In genomic region chr9:86368871-86369521, GRCh38 we compare ENCODE assay signal across 11 cellular contexts. TPM values are rescaled to one million over a fixed set of nuclear protein-coding genes. Genes with fewer than 3 reads are reported as not detected.
DNase-seq lines count a peak whose midpoint lies in the region; ATAC-seq and TF ChIP-seq lines count a peak whose summit lies in the region.
"Had no signal": no experiment of that assay in that cellular context is flagged by ENCODE, and none has a peak within 500 bp of the region (broad histone marks: within the 10 kb centered on the region; RNA-seq: fewer than 3 reads in every experiment).

No MANE protein-coding gene starts in this region.

- H3K27me3 Mint-ChIP-seq in activated T-cell treated with anti-CD3 and anti-CD28 coated beads, Interleukin-2, amount 50 U/mL, for 72 hours (ENCODE audit: low read depth), result peaks cover 17% of the 10 kb centered on the region

- no peak for TF ChIP-seq CTCF in foreskin keratinocyte (conservative IDR thresholded peaks at IDR 0.05)
- no peak for TF ChIP-seq CTCF in spleen (IDR thresholded peaks at IDR 0.05 in 8 of 11, conservative IDR thresholded peaks at IDR 0.05 in 3 of 11)

- no peak for TF ChIP-seq POLR2A in spleen (IDR thresholded peaks at IDR 0.05)

- no peak overlapping the region for H3K27ac Mint-ChIP-seq in activated T-cell treated with anti-CD3 and anti-CD28 coated beads, Interleukin-2, amount 50 U/mL, for 72 hours
- H3K27ac Mint-ChIP-seq: brain; natural killer cell treated with Interleukin-12 subunit alpha and Interleukin-12 subunit beta and Interleukin-15 and Interleukin-18, amount 100 ng/mL, for 72 hours had no signal

- H3K4me3 ChIP-seq in spleen, result peak overlapping the region in 1 of 8 donors; percentile 15
- H3K4me3 ChIP-seq: heart right ventricle had no signal

- H3K4me1 Mint-ChIP-seq in activated T-cell treated with anti-CD3 and anti-CD28 coated beads, Interleukin-2, amount 50 U/mL, for 72 hours (ENCODE audit: low read depth), result no peaks in the 10 kb centered on the region
- H3K4me1 Mint-ChIP-seq: brain, T-cell had no signal

- 80 to 87% (median 83%) methylated on average over 3 of the region's 3 CpGs for WGBS in spleen, 5 donors

- no peaks in the 10 kb centered on the region for H3K27me3 ChIP-seq in foreskin keratinocyte
- H3K27me3 ChIP-seq in spleen (replicated peaks in 1 of 7), result peaks cover 0 to 15% (median 0%) of the 10 kb centered on the region in 7 donors

- H3K9me3 Mint-ChIP-seq in activated T-cell treated with anti-CD3 and anti-CD28 coated beads, Interleukin-2, amount 50 U/mL, for 72 hours, result peaks cover 15% of the 10 kb centered on the region in 2 donors

- H3K4me3 Mint-ChIP-seq in activated T-cell treated with anti-CD3 and anti-CD28 coated beads, Interleukin-2, amount 50 U/mL, for 72 hours, result no peak overlapping the region
- H3K4me3 Mint-ChIP-seq: brain; natural killer cell treated with Interleukin-12 subunit alpha and Interleukin-12 subunit beta and Interleukin-15 and Interleukin-18, amount 100 ng/mL, for 72 hours; T-cell had no signal

- peak overlapping the region; percentile 72 for H3K27ac ChIP-seq in foreskin keratinocyte
- H3K27ac ChIP-seq in spleen, result peak overlapping the region in 5 of 8 donors; percentile 29 to 81 (median 80)

- intact Hi-C loops in spleen (cut with DNase I; ENCODE audit: low total_unique reads), result no loop called here

- no peaks in the 10 kb centered on the region for H3K36me3 ChIP-seq in spleen
- H3K36me3 ChIP-seq: heart right ventricle had no signal

- peaks cover 13% of the 10 kb centered on the region for H3K4me1 ChIP-seq in foreskin keratinocyte
- H3K4me1 ChIP-seq in spleen, result no peaks in the 10 kb centered on the region

- H3K9me3 ChIP-seq in spleen, result peaks cover 0 to 46% (median 38%) of the 10 kb centered on the region in 8 donors

- peaks cover 15 to 16% of the 10 kb centered on the region in 2 donors for H3K36me3 Mint-ChIP-seq in activated T-cell treated with anti-CD3 and anti-CD28 coated beads, Interleukin-2, amount 50 U/mL, for 72 hours (ENCODE audit: insufficient read depth in 2 of 2)

- DNase-seq in HPDE6-E6E7 (ENCODE audit: extremely low spot score) (peak; percentile 15), T1000 (lab: John Stamatoyannopoulos, UW) (peak; percentile 46), foreskin keratinocyte (peak; percentile 93 to 96), spleen (no peak), activated gamma-delta T cell treated with Interleukin-2 at 50 U/mL for 16 hours (no peak)
- no peak for DNase-seq in activated T-cell treated with anti-CD3 and anti-CD28 coated beads, Interleukin-2, amount 50 U/mL, for 72 hours
- DNase-seq: heart right ventricle, T-cell had no signal

- peak; percentile 97 for ATAC-seq in foreskin keratinocyte
- ATAC-seq in GM18909 (IDR thresholded peaks at IDR 0.05; ENCODE audit: poor library complexity, unreplicated experiment), result no peak
- ATAC-seq in activated T-cell treated with anti-CD3 and anti-CD28 coated beads, Interleukin-2, amount 50 U/mL, for 72 hours (replicated peaks in 1 of 2), result no peak
- ATAC-seq: natural killer cell treated with Interleukin-12 subunit alpha and Interleukin-12 subunit beta and Interleukin-15 and Interleukin-18, amount 100 ng/mL, for 72 hours; T-cell had no signal

RNA-seq across cellular contexts. Expression of gene TUT7, which starts 14.8 kb away (rescaled TPM):
- 26.1 and 29.8 TPM in 2 replicates for total RNA-seq in foreskin keratinocyte
- 7.3 and 7.7 TPM in 2 replicates for polyA plus RNA-seq in foreskin keratinocyte
- 100 to 1,000 TPM in 2 of 7 donors, 10 to 100 TPM in 5; 52.6 to 119 (median 63.0) TPM for total RNA-seq in spleen
- polyA plus RNA-seq in spleen, result 10 to 100 TPM; 17.9 to 20.8 (median 20.1) TPM
- total RNA-seq in activated T-cell treated with anti-CD3 and anti-CD28 coated beads, Interleukin-2, amount 50 U/mL, for 72 hours, result 10 to 100 TPM; 39.6 to 49.9 TPM

Comparison
In these comparisons a context has a peak if more than half of its experiments do, and no peak if none do; other contexts are left out.
1. DNase-seq: peak in HPDE6-E6E7 (single experiment), T1000 (single experiment) and foreskin keratinocyte (2 of 2); none in spleen (single experiment), activated gamma-delta T cell treated with Interleukin-2 at 50 U/mL for 16 hours (single experiment) and activated T-cell treated with anti-CD3 and anti-CD28 coated beads, Interleukin-2, amount 50 U/mL, for 72 hours (0 of 2).